Comparison of ENCODE assay signal across 9 cellular contexts in the genomic region with DNA sequence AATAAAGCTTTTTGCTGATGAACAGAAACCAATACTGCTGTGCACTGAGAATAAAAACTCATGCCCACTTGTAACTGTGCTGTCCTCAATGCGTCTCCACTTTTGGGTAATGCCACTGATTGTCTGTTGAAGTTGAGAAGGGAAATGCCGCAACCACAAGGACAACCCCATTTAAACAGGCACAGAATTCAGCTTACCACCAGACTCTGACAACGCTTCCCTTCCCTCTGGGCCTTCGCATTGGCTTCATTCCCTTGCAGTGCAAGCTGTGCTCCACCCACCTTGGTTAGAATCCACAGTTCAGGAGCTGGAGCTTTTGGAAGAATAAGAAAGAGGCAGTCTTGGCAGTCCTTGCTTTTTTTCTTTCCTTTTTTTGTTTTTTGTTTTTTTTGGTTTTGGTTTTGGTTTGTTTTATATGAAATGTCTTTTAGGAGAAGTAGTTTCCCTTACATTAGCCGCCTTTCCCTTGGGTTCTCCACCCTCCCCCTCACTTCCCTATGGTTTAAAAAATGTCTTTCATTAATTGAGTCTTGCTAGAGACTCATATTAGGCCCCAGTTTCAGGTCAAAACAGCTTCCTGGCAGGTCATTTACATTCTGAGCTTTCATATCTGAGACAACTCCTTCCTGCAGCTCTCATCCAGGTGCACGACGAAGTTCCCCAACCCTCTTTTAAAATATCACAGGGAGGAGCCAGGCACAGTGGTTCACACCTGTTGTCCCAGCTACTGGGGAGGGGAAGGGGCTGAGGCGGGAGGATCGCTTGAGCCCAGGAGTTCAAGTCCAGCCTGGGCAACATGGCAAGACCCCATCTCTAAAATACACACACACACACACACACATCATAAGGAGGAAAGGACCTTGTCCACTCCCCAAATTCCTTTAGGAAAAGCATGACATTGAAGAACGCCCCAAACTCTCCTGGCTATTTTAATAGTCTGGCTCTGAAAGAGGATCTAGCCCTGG. TPM values are rescaled to one million over a fixed set of nuclear protein-coding genes. Genes with fewer than 3 reads are reported as not detected.
DNase-seq lines count a peak whose midpoint lies in the region; ATAC-seq, FAIRE-seq and TF ChIP-seq lines count a peak whose summit lies in the region.
"Had no signal": no experiment of that assay in that cellular context is flagged by ENCODE, and none has a peak within 500 bp of the region (broad histone marks: within the 10 kb centered on the region; RNA-seq: fewer than 3 reads in every experiment).

No MANE protein-coding gene starts in this region.

- H4K20me1 ChIP-seq in Loucy (ENCODE audit: insufficient read depth, low read length, poor library complexity, severe bottlenecking) (no peaks in the 10 kb centered on the region), K562 (replicated peaks; ENCODE audit: control insufficient read depth, insufficient read depth, low read length) (no peaks in the 10 kb centered on the region)

- H3K27me3 ChIP-seq in Loucy (ENCODE audit: insufficient read depth, low read length, poor library complexity, severe bottlenecking): no peaks in the 10 kb centered on the region
- H3K27me3 ChIP-seq in K562 (ENCODE audit: control insufficient read depth in 2 of 2, insufficient read depth in 2 of 2, low read length in 2 of 2): no peaks in the 10 kb centered on the region
- no peaks in the 10 kb centered on the region for H3K27me3 ChIP-seq in left lung

- H3K9me3 ChIP-seq in Loucy (ENCODE audit: insufficient read depth, low read depth, low read length) (no peaks in the 10 kb centered on the region), K562 (replicated peaks; ENCODE audit: control insufficient read depth, insufficient read depth, low read depth, low read length) (no peaks in the 10 kb centered on the region), left lung (no peaks in the 10 kb centered on the region)

- TF ChIP-seq POLR2A in K562 (conservative IDR thresholded peaks at IDR 0.05): no peak
- no peak for TF ChIP-seq POLR2A in H54 (IDR thresholded peaks at IDR 0.05; ENCODE audit: low read depth, low read length)

- BruUV-seq in K562 (replicated peaks; lab: Mats Ljungman, UMichigan): no TSS peak

- POLR2A ChIA-PET in K562 (lab: Yijun Ruan, JAX): interaction anchor here (0.6 to 1.2 kb wide), 2 partner anchors 19 to 66 kb away, joined by 3 to 4 read pairs; no protein-coding TSS in a partner anchor

- H3K9ac ChIP-seq in Loucy (ENCODE audit: low read depth, low read length, poor library complexity, severe bottlenecking) (peak overlapping the region; percentile 50), K562 (ENCODE audit: insufficient read depth in 1 of 2, low read depth in 2 of 2, low read length in 2 of 2) (no peak overlapping the region)

- H3K27ac ChIP-seq in K562 (ENCODE audit: extremely low read depth, low read depth, low read length) (no peak overlapping the region), left lung (peak overlapping the region; percentile 36 to 42)

- H3K4me1 ChIP-seq in Loucy (ENCODE audit: insufficient read depth, low read length, poor library complexity, severe bottlenecking): peaks cover 11% of the 10 kb centered on the region
- no peaks in the 10 kb centered on the region for H3K4me1 ChIP-seq in K562 (replicated peaks in 1 of 2; ENCODE audit: control insufficient read depth in 2 of 2, insufficient read depth in 2 of 2, low read length in 2 of 2)
- peaks cover 0 to 18% of the 10 kb centered on the region in 2 donors for H3K4me1 ChIP-seq in left lung

- FAIRE-seq in K562 (lab: Jason Lieb, UNC) (no peak), H54 (lab: Jason Lieb, UNC) (no peak)

- H3K4me2 ChIP-seq in Loucy (ENCODE audit: low read depth, low read length, poor library complexity, severe bottlenecking) (peak overlapping the region; percentile 23), K562 (ENCODE audit: insufficient read depth, low read length) (no peak overlapping the region)

- 61% methylated on average over 10 of the region's 10 CpGs for WGBS in K562 (ENCODE audit: insufficient coverage, low coverage, missing lambda C conversion rate)

- intact Hi-C loops in K562 (cut with micrococcal nuclease): no loop called here
- intact Hi-C loops in left lung (cut with DNase I): no loop called here

- CTCF ChIA-PET in K562 (lab: Yijun Ruan, JAX; ENCODE audit: low intra/inter-chr PET ratio): no interaction called here

- H2AFZ ChIP-seq in Loucy (ENCODE audit: low read length) (no peak overlapping the region), K562 (ENCODE audit: low read depth, low read length) (no peak overlapping the region)

- no peak for TF ChIP-seq RAD21 in K562 (CRISPR knock-in tag; conservative IDR thresholded peaks at IDR 0.05 in 1 of 2, IDR thresholded peaks at IDR 0.05 in 1 of 2)

- ATAC-seq in K562 (no peak), left lung (peak; percentile 79)
- ATAC-seq: HCT116 had no signal

- DNase-seq in G401 (ENCODE audit: low spot score) (peak; percentile 91), K562 (ENCODE audit: extremely low read depth in 1 of 4, low spot score in 3 of 4) (no peak), left lung (peak in 1 of 2 donors; percentile 50), ureter (ENCODE audit: low spot score) (peak; percentile 67), H54 (ENCODE audit: insufficient read length, low spot score) (no peak), NCI-H345 treated with DMSO at 0.1 percent for 48 hours (lab: John Stamatoyannopoulos, UW; ENCODE audit: unreplicated experiment) (no peak), NCI-H524 (lab: John Stamatoyannopoulos, UW) (no peak)

- TF ChIP-seq EP300 in K562 (IDR thresholded peaks at IDR 0.05; ENCODE audit: low read length): no peak

- no peaks in the 10 kb centered on the region for H3F3A ChIP-seq in Loucy (ENCODE audit: low read depth)

- H3K4me3 ChIP-seq in Loucy (ENCODE audit: low read length, poor library complexity, severe bottlenecking) (no peak overlapping the region), K562 (no peak overlapping the region), left lung (no peak overlapping the region)

- H3K9me2 ChIP-seq in Loucy (replicated peaks; ENCODE audit: low read depth, low read length): no peaks in the 10 kb centered on the region

- H3K36me3 ChIP-seq in Loucy (ENCODE audit: insufficient read depth, low read length): peaks cover 27% of the 10 kb centered on the region; the same call in 1 of the 2 replicates
- 0 out of 3 replicates have a peak, but pooled peaks cover 5% of the 10 kb centered on the region for H3K36me3 ChIP-seq in K562 (ENCODE audit: control insufficient read depth, insufficient read depth, low read length)
- H3K36me3 ChIP-seq in left lung: peaks cover 0 to 27% of the 10 kb centered on the region in 2 donors

- TF ChIP-seq CTCF in Loucy (conservative IDR thresholded peaks at IDR 0.05; ENCODE audit: low read length) (no peak), K562 (IDR thresholded peaks at IDR 0.05 in 2 of 3, conservative IDR thresholded peaks at IDR 0.05 in 1 of 3; ENCODE audit: insufficient read depth in 2 of 3, low read depth in 1 of 3, low read length in 3 of 3) (no peak), left lung (IDR thresholded peaks at IDR 0.05) (no peak)

- in situ Hi-C loops in G401 (cut with HindIII; ENCODE audit: low sequenced_read_pairs) (no loop called here), K562 (cut with MboI) (no loop called here)

- H3K79me2 ChIP-seq in Loucy (ENCODE audit: insufficient read depth, low read length) (no peaks in the 10 kb centered on the region), K562 (ENCODE audit: control insufficient read depth, insufficient read depth, low read length) (no peaks in the 10 kb centered on the region)

- H3K9me1 ChIP-seq in K562 (ENCODE audit: control insufficient read depth, insufficient read depth, low read length): no peaks in the 10 kb centered on the region

RNA-seq across cellular contexts. Expression of gene LAX1, which starts 20.7 kb away (rescaled TPM):
- total RNA-seq in G401 (2014; rRNA removed; shearing (Covaris generic)): not detected in 2 replicates
- not detected in 2 replicates for total RNA-seq in K562 (2011; cell fraction: chromatin; rRNA removed; ENCODE audit: low replicate concordance)
- total RNA-seq in K562 (2011; cell fraction: nucleolus; rRNA removed): not detected in 2 replicates
- total RNA-seq in K562 (2011; cell fraction: nucleoplasm; rRNA removed): not detected in 2 replicates
- total RNA-seq in K562 (2014; rRNA removed) (not detected in 2 replicates), K562 (2014; rRNA removed; fragmentation: Illumina TruSeq; extraction: Trizol) (not detected in 2 replicates), K562 (2015; rRNA removed; fragmentation: Illumina TruSeq; extraction: Trizol) (not detected in 2 replicates), K562 (2021) (not detected in 2 replicates), left lung (1 to 10 TPM in 1 of 2 donors, under 1 TPM in 1; 0.93 to 2.2 TPM), ureter (2.2 TPM)
- polyA plus RNA-seq in K562 (2011; rRNA removed) (not detected in 2 replicates), K562 (2014; fragmentation: Illumina TruSeq; extraction: Trizol) (not detected in 2 replicates), K562 (2014; fragmentation: Nextera tagmentation; extraction: Ambion mirVana) (not detected), K562 (2014; rRNA removed) (not detected in 2 replicates)
- not detected in 2 replicates for polyA plus RNA-seq in K562 (2011; cell fraction: cytosol; rRNA removed)
- not detected in 2 replicates for polyA plus RNA-seq in K562 (2011; cell fraction: nucleus; rRNA removed)
- not detected in 2 replicates for polyA plus RNA-seq in K562 (2012)
- not detected in 2 replicates for polyA minus RNA-seq in K562 (2011; rRNA and poly(A)+ RNA removed)
- not detected in 2 replicates for polyA minus RNA-seq in K562 (2011; cell fraction: cytosol; rRNA and poly(A)+ RNA removed)
- not detected in 2 replicates for polyA minus RNA-seq in K562 (2011; cell fraction: nucleus; rRNA and poly(A)+ RNA removed)

RNA-seq across cellular contexts. Expression of gene ZBED6, which starts 51.1 kb away (rescaled TPM):
- 4.2 and 7.4 TPM in 2 replicates for total RNA-seq in G401 (2014; rRNA removed; shearing (Covaris generic))
- 46.0 and 78.8 TPM in 2 replicates for total RNA-seq in K562 (2011; cell fraction: chromatin; rRNA removed; ENCODE audit: low replicate concordance)
- total RNA-seq in K562 (2011; cell fraction: nucleolus; rRNA removed): 18.3 and 20.5 TPM in 2 replicates
- 44.7 and 57.6 TPM in 2 replicates for total RNA-seq in K562 (2011; cell fraction: nucleoplasm; rRNA removed)
- total RNA-seq in K562 (2014; rRNA removed) (5.0 and 8.9 TPM in 2 replicates), K562 (2014; rRNA removed; fragmentation: Illumina TruSeq; extraction: Trizol) (12.8 and 18.2 TPM in 2 replicates), K562 (2015; rRNA removed; fragmentation: Illumina TruSeq; extraction: Trizol) (12.5 and 13.2 TPM in 2 replicates), K562 (2021) (16.1 and 16.6 TPM in 2 replicates), left lung (10 to 100 TPM; 31.9 to 32.8 TPM), ureter (34.3 TPM)
- polyA plus RNA-seq in K562 (2011; rRNA removed) (5.9 and 6.9 TPM in 2 replicates), K562 (2014; fragmentation: Illumina TruSeq; extraction: Trizol) (3.6 and 4.0 TPM in 2 replicates), K562 (2014; fragmentation: Nextera tagmentation; extraction: Ambion mirVana) (under 1 TPM; 0.21 to 0.96 TPM), K562 (2014; rRNA removed) (2.5 and 3.1 TPM in 2 replicates)
- 2.5 and 4.5 TPM in 2 replicates for polyA plus RNA-seq in K562 (2011; cell fraction: cytosol; rRNA removed)
- polyA plus RNA-seq in K562 (2011; cell fraction: nucleus; rRNA removed): 21.1 and 29.6 TPM in 2 replicates
- polyA plus RNA-seq in K562 (2012): 2.3 and 3.1 TPM in 2 replicates
- polyA minus RNA-seq in K562 (2011; rRNA and poly(A)+ RNA removed): 21.8 and 28.1 TPM in 2 replicates
- 8.1 and 15.2 TPM in 2 replicates for polyA minus RNA-seq in K562 (2011; cell fraction: cytosol; rRNA and poly(A)+ RNA removed)
- polyA minus RNA-seq in K562 (2011; cell fraction: nucleus; rRNA and poly(A)+ RNA removed): 21.9 and 43.3 TPM in 2 replicates

RNA-seq across cellular contexts. Expression of gene ZC3H11A, which starts 51.1 kb away (rescaled TPM):
- total RNA-seq in G401 (2014; rRNA removed; shearing (Covaris generic)): 40.6 and 57.6 TPM in 2 replicates
- total RNA-seq in K562 (2011; cell fraction: chromatin; rRNA removed; ENCODE audit: low replicate concordance): 147 and 331 TPM in 2 replicates
- 125 and 159 TPM in 2 replicates for total RNA-seq in K562 (2011; cell fraction: nucleolus; rRNA removed)
- total RNA-seq in K562 (2011; cell fraction: nucleoplasm; rRNA removed): 177 and 284 TPM in 2 replicates
- total RNA-seq in K562 (2014; rRNA removed) (72.2 and 87.8 TPM in 2 replicates), K562 (2014; rRNA removed; fragmentation: Illumina TruSeq; extraction: Trizol) (119 and 126 TPM in 2 replicates), K562 (2015; rRNA removed; fragmentation: Illumina TruSeq; extraction: Trizol) (103 and 109 TPM in 2 replicates), K562 (2021) (91.8 and 102 TPM in 2 replicates), left lung (10 to 100 TPM; 60.0 to 71.4 TPM), ureter (71.8 TPM)
- polyA plus RNA-seq in K562 (2011; rRNA removed) (137 and 154 TPM in 2 replicates), K562 (2014; fragmentation: Illumina TruSeq; extraction: Trizol) (103 and 125 TPM in 2 replicates), K562 (2014; fragmentation: Nextera tagmentation; extraction: Ambion mirVana) (10 to 100 TPM; 34.2 to 53.8 TPM), K562 (2014; rRNA removed) (91.6 and 99.5 TPM in 2 replicates)
- 51.4 and 88.4 TPM in 2 replicates for polyA plus RNA-seq in K562 (2011; cell fraction: cytosol; rRNA removed)
- polyA plus RNA-seq in K562 (2011; cell fraction: nucleus; rRNA removed): 247 and 349 TPM in 2 replicates
- 60.3 and 89.4 TPM in 2 replicates for polyA plus RNA-seq in K562 (2012)
- polyA minus RNA-seq in K562 (2011; rRNA and poly(A)+ RNA removed): 170 and 175 TPM in 2 replicates
- polyA minus RNA-seq in K562 (2011; cell fraction: cytosol; rRNA and poly(A)+ RNA removed): 53.3 and 59.3 TPM in 2 replicates
- polyA minus RNA-seq in K562 (2011; cell fraction: nucleus; rRNA and poly(A)+ RNA removed): 96.0 and 220 TPM in 2 replicates

Comparison
In these comparisons a context has a peak if more than half of its experiments do, and no peak if none do; other contexts are left out.
1. DNase-seq: peak in G401 (single experiment) and ureter (single experiment); none in K562 (0 of 4), H54 (single experiment), NCI-H345 treated with DMSO at 0.1 percent for 48 hours (single experiment) and NCI-H524 (0 of 2).